In genomic region chr2:37648316-37649011, GRCh38 we compare ENCODE assay signal across 10 cellular contexts. TPM values are rescaled to one million over a fixed set of nuclear protein-coding genes. Genes with fewer than 3 reads are reported as not detected.
DNase-seq lines count a peak whose midpoint lies in the region; ATAC-seq and TF ChIP-seq lines count a peak whose summit lies in the region.
"Had no signal": no experiment of that assay in that cellular context is flagged by ENCODE, and none has a peak within 500 bp of the region (broad histone marks: within the 10 kb centered on the region; RNA-seq: fewer than 3 reads in every experiment).

No MANE protein-coding gene starts in this region.

- H3K36me3 ChIP-seq in liver (ENCODE audit: control insufficient read depth in 4 of 4, insufficient read depth in 3 of 4, low read depth in 1 of 4, low read length in 3 of 4), result peaks cover 0 to 3% (median 1%) of the 10 kb centered on the region in 4 donors
- H3K36me3 ChIP-seq in tibial nerve, result peaks cover 0 to 33% (median 0%) of the 10 kb centered on the region in 3 donors

- DNase-seq in activated CD8-positive, alpha-beta memory T cell treated with anti-CD3 and anti-CD28 coated beads, Interleukin-2, amount 50 U/mL, for 4 hours, result peak; percentile 57
- DNase-seq in activated CD8-positive, alpha-beta memory T cell treated with anti-CD3 and anti-CD28 coated beads, Interleukin-2, amount 50 U/mL, for 48 hours, result no peak
- DNase-seq in activated gamma-delta T cell treated with anti-CD3 and anti-CD28 coated beads, Interleukin-2, amount 50 U/mL, for 16 hours (ENCODE audit: low read depth), result peak; percentile 43
- DNase-seq in tibial nerve (ENCODE audit: low spot score in 2 of 2) (peak in 1 of 2 donors; percentile 38), NCI-H187 treated with DMSO at 0.1 percent for 48 hours (lab: John Stamatoyannopoulos, UW) (no peak), ureter (ENCODE audit: low spot score) (no peak)

- H3K27me3 ChIP-seq in liver (ENCODE audit: control insufficient read depth in 4 of 4, insufficient read depth in 4 of 4, low read length in 3 of 4), result no peaks in the 10 kb centered on the region
- H3K27me3 ChIP-seq in tibial nerve, result no peaks in the 10 kb centered on the region

- H3K4me1 ChIP-seq in liver (ENCODE audit: control insufficient read depth in 4 of 4, insufficient read depth in 4 of 4, low read length in 3 of 4), result no peaks in the 10 kb centered on the region
- H3K4me1 ChIP-seq in tibial nerve, result peaks cover 0 to 78% (median 22%) of the 10 kb centered on the region in 4 donors

- no peaks in the 10 kb centered on the region for H3K9me3 ChIP-seq in liver (ENCODE audit: control insufficient read depth in 4 of 4, low read length in 3 of 4)
- H3K9me3 ChIP-seq in tibial nerve, result no peaks in the 10 kb centered on the region

- TF ChIP-seq CTCF in liver (IDR thresholded peaks at IDR 0.05; ENCODE audit: low read depth, low read length, missing input control) (peak; percentile 18), tibial nerve (IDR thresholded peaks at IDR 0.05) (peak in 2 of 5 experiments; percentile 28 to 37)

- no peak for TF ChIP-seq POLR2A in tibial nerve (IDR thresholded peaks at IDR 0.05)

- 79% methylated on average over 9 of the region's 9 CpGs for WGBS in liver
- 59 to 71% methylated on average over 9 of the region's 9 CpGs for WGBS in tibial nerve, 2 donors

- no peak overlapping the region for H3K9ac ChIP-seq in liver (ENCODE audit: low read depth in 1 of 2, low read length in 2 of 2)

- peak; percentile 9 to 62 for TF ChIP-seq RAD21 in liver (IDR thresholded peaks at IDR 0.05)

- peak overlapping the region; percentile 29 to 39 for H3K27ac ChIP-seq in liver (ENCODE audit: low read depth in 1 of 2, low read length in 2 of 2)
- H3K27ac ChIP-seq in tibial nerve, result peak overlapping the region in 3 of 4 donors; percentile 24 to 70 (median 66)
- H3K27ac ChIP-seq: C4-2B, SK-N-MC had no signal

- peak; percentile 71 to 79 for TF ChIP-seq EP300 in tibial nerve (IDR thresholded peaks at IDR 0.05)

- H3K4me3 ChIP-seq in liver (ENCODE audit: low read depth in 1 of 3, low read length in 3 of 3), result no peak overlapping the region
- no peak overlapping the region for H3K4me3 ChIP-seq in tibial nerve
- H3K4me3 ChIP-seq: SK-N-MC had no signal

- ATAC-seq in GM18870 (IDR thresholded peaks at IDR 0.05; ENCODE audit: unreplicated experiment), result no peak

TF ChIP-seq in liver, 16 proteins besides CTCF, POLR2A, EP300 and RAD21:
- TF ChIP-seq GABPA (IDR thresholded peaks at IDR 0.05 in 1 of 2, conservative IDR thresholded peaks at IDR 0.05 in 1 of 2), result no peak
- no peak for TF ChIP-seq MAX (IDR thresholded peaks at IDR 0.05)
- peak; percentile 26 for TF ChIP-seq SP1 (IDR thresholded peaks at IDR 0.05)
- TF ChIP-seq NR2F2 (IDR thresholded peaks at IDR 0.05), result peak; percentile 89

RNA-seq across cellular contexts. Expression of gene CDC42EP3, which starts 23.0 kb away (rescaled TPM):
- total RNA-seq in liver, result 1 to 10 TPM; 2.5 to 3.8 TPM
- polyA plus RNA-seq in liver, result 1 to 10 TPM; 2.7 to 4.1 TPM
- 10 to 100 TPM; 31.8 to 58.6 (median 40.2) TPM for total RNA-seq in tibial nerve
- total RNA-seq in ureter, result 95.3 TPM

Comparison
In these comparisons a context has a peak if more than half of its experiments do, and no peak if none do; other contexts are left out.
1. DNase-seq: peak in activated CD8-positive, alpha-beta memory T cell treated with anti-CD3 and anti-CD28 coated beads, Interleukin-2, amount 50 U/mL, for 4 hours (single experiment) and activated gamma-delta T cell treated with anti-CD3 and anti-CD28 coated beads, Interleukin-2, amount 50 U/mL, for 16 hours (single experiment); none in activated CD8-positive, alpha-beta memory T cell treated with anti-CD3 and anti-CD28 coated beads, Interleukin-2, amount 50 U/mL, for 48 hours (single experiment), NCI-H187 treated with DMSO at 0.1 percent for 48 hours (single experiment) and ureter (single experiment).
2. RNA of gene CDC42EP3, which starts 23.0 kb away (total RNA-seq): 95.3 TPM in ureter (single experiment) and 31.8 to 58.6 TPM in tibial nerve; 2.5 to 3.8 TPM in liver; every median in the first group is over 4 times any median in the second.